In the genomic region with DNA sequence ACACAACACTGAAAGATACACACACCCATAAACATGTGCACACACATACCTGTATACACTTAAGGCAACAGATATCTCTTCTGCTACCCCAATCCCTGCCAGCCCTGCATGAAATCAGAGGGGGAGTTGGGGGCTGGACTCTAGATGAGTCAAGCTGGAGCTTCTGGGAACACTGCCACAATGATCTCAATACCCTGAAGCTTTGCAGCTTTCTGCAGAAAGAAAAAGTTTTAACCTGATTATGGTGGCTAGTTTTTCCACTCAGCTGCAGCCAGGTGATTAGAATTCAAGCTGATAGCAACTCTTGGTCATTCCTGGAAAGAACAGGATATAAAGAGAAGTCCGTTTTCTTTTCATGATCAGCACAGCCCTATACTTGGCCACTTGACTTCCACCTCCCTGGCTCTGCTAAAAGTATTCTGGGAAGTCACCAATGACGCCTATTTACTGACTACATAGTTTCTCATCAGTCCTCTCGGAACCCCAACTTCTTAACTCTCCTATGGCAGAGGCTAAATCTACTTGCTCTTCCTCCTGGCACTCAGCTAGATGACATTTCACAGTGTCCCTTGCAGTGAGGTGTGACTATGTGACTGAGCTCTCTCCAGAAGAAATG, we compare ENCODE assay signal across 11 cellular contexts. TPM values are rescaled to one million over a fixed set of nuclear protein-coding genes. Genes with fewer than 3 reads are reported as not detected.
DNase-seq lines count a peak whose midpoint lies in the region; ATAC-seq lines count a peak whose summit lies in the region.
"Had no signal": no experiment of that assay in that cellular context is flagged by ENCODE, and none has a peak within 500 bp of the region (broad histone marks: within the 10 kb centered on the region; RNA-seq: fewer than 3 reads in every experiment).

No MANE protein-coding gene starts in this region.

- ATAC-seq in HG03045 (IDR thresholded peaks at IDR 0.05; ENCODE audit: unreplicated experiment) (no peak), GM21367 (IDR thresholded peaks at IDR 0.05; ENCODE audit: unreplicated experiment) (no peak), GM18873 (IDR thresholded peaks at IDR 0.05; ENCODE audit: low FRiP score, unreplicated experiment) (no peak)

- DNase-seq in EH (ENCODE audit: low read depth) (peak; percentile 80), RPMI7951 (ENCODE audit: low read depth) (peak; percentile 56), dermis blood vessel endothelial cell (peak; percentile 49), non-pigmented ciliary epithelial cell (ENCODE audit: low read depth) (peak; percentile 73), SHP77 (lab: John Stamatoyannopoulos, UW) (no peak)
- DNase-seq: activated CD4-positive, alpha-beta T cell treated with anti-CD3 and anti-CD28 coated beads, Interleukin-2, amount 50 U/mL, for 1 hour; activated naive CD4-positive, alpha-beta T cell; NCI-H510A treated with DMSO at 0.1 percent for 48 hours had no signal

RNA-seq across cellular contexts. Expression of a gene that starts 20.7 kb away (rescaled TPM):
- total RNA-seq in RPMI7951 (2014; rRNA removed; shearing (Covaris generic)): not detected in 2 replicates
- not detected in 2 replicates for total RNA-seq in dermis blood vessel endothelial cell

Comparison
In these comparisons a context has a peak if more than half of its experiments do, and no peak if none do; other contexts are left out.
1. DNase-seq: peak in EH (single experiment), RPMI7951 (single experiment), dermis blood vessel endothelial cell (single experiment) and non-pigmented ciliary epithelial cell (single experiment); none in SHP77 (0 of 2).